In the genomic region with DNA sequence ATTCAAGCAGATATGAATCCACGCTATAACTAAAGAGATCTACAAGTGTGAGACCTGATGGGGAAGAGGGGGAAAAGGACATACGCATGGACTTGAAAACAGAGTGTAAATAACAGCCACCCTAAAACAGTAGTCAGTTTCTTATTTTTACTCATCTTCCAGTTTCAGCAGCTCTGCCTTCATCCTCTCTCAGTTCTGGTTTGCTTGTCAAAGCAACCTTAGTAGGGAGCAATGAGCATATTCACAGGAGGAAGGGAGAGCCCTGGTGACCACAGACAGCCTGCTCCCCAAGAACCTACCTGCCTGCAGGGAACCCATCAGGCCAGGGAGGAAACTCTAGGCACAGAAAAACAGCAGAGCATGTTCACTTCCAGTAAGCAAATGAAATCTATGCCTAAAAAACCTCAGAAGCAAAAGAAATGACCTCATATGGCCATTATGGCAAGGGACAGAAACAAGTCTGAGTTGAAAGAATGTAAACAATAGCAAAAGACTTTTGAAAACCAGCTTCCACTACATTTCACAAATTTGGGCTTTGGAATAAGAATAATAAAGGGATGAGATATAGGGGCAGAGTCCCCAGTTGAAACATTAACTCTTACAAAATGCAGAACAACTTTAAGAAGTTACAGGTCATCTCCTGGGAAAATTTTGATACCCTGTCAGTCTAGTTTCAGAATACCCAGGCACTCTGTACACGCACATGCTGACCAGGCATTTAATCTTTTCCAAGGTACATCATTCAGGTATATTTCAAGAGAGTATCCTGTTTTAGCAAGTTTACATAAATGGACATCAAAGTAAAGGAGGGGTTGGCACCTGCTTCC, we compare ENCODE assay signal across 10 cellular contexts.
DNase-seq lines count a peak whose midpoint lies in the region; ATAC-seq and TF ChIP-seq lines count a peak whose summit lies in the region.
"Had no signal": no experiment of that assay in that cellular context is flagged by ENCODE, and none has a peak within 500 bp of the region (broad histone marks: within the 10 kb centered on the region; RNA-seq: fewer than 3 reads in every experiment).

No MANE protein-coding gene starts in this region.

- H3K4me2 ChIP-seq in GM23338: no peak overlapping the region
- no peak overlapping the region for H3K4me2 ChIP-seq in mesenchymal stem cell (ENCODE audit: low read length, poor library complexity, severe bottlenecking)

- H3K4me3 Mint-ChIP-seq in GM23338: no peak overlapping the region
- H3K4me3 Mint-ChIP-seq: activated CD8-positive, alpha-beta T cell treated with anti-CD3 and anti-CD28 coated beads for 36 hours had no signal

- no peak overlapping the region for H3K9ac ChIP-seq in mesenchymal stem cell (ENCODE audit: low read length)

- no peaks in the 10 kb centered on the region; the same call in 1 of the 2 replicates for H3K79me2 ChIP-seq in GM23338 (replicated peaks; ENCODE audit: insufficient read depth)

- H2AFZ ChIP-seq in GM23338 (no peak overlapping the region), mesenchymal stem cell (ENCODE audit: low read depth, low read length) (no peak overlapping the region)

- no peak overlapping the region for H4K91ac ChIP-seq in mesenchymal stem cell (ENCODE audit: low read length)

- H3K4me1 ChIP-seq in GM23338 (ENCODE audit: insufficient read depth) (peaks cover 8% of the 10 kb centered on the region), mesenchymal stem cell (ENCODE audit: control insufficient read depth, insufficient read depth, low read depth, low read length) (peaks cover 2% of the 10 kb centered on the region)

- H3K14ac ChIP-seq in mesenchymal stem cell (ENCODE audit: low read length in 2 of 2): no peak overlapping the region

- no peaks in the 10 kb centered on the region for H3K79me1 ChIP-seq in mesenchymal stem cell (replicated peaks; ENCODE audit: low read length, poor library complexity, severe bottlenecking)

- no peak overlapping the region for H3K23ac ChIP-seq in mesenchymal stem cell (ENCODE audit: low read length in 2 of 2)

- no peak overlapping the region for H3K4me3 ChIP-seq in GM23338
- H3K4me3 ChIP-seq in mesenchymal stem cell (ENCODE audit: insufficient read depth in 1 of 2, low read depth in 1 of 2, low read length in 2 of 2): no peak overlapping the region
- H3K4me3 ChIP-seq: esophagus squamous epithelium had no signal

- no peak overlapping the region for H4K8ac ChIP-seq in mesenchymal stem cell (ENCODE audit: low read length)

- peaks cover 15% of the 10 kb centered on the region for H3K4me1 Mint-ChIP-seq in GM23338

- no peaks in the 10 kb centered on the region for H3K27me3 Mint-ChIP-seq in GM23338 (ENCODE audit: insufficient read depth, low read depth, poor library complexity)

- H2BK5ac ChIP-seq in mesenchymal stem cell (ENCODE audit: low read depth, low read length, poor library complexity, severe bottlenecking): no peak overlapping the region

- H3K36me3 ChIP-seq in GM23338 (ENCODE audit: insufficient read depth) (no peaks in the 10 kb centered on the region), mesenchymal stem cell (ENCODE audit: control insufficient read depth in 1 of 2, insufficient read depth in 2 of 2, low read depth in 1 of 2, low read length in 2 of 2) (no peaks in the 10 kb centered on the region)

- H2BK120ac ChIP-seq in mesenchymal stem cell (ENCODE audit: low read depth, low read length): no peak overlapping the region

- no peaks in the 10 kb centered on the region for H4K20me1 ChIP-seq in GM23338 (replicated peaks; ENCODE audit: insufficient read depth)

- no peak overlapping the region for H3K4ac ChIP-seq in mesenchymal stem cell (ENCODE audit: low read depth in 1 of 2, low read length in 2 of 2)

- H2AK5ac ChIP-seq in mesenchymal stem cell (ENCODE audit: low read length, severe bottlenecking): no peak overlapping the region

- no peak overlapping the region for H2BK12ac ChIP-seq in mesenchymal stem cell (ENCODE audit: low read length in 2 of 2)

- no peak overlapping the region for H2BK15ac ChIP-seq in mesenchymal stem cell (ENCODE audit: low read depth, poor library complexity, severe bottlenecking)

- ATAC-seq in GM18873 (IDR thresholded peaks at IDR 0.05; ENCODE audit: low FRiP score, unreplicated experiment) (peak; percentile 73), GM23338 (peak; percentile 77), HG03521 (IDR thresholded peaks at IDR 0.05; ENCODE audit: unreplicated experiment) (peak; percentile 53), GM19467 (IDR thresholded peaks at IDR 0.05; ENCODE audit: unreplicated experiment) (no peak)
- ATAC-seq: activated CD8-positive, alpha-beta T cell treated with anti-CD3 and anti-CD28 coated beads for 36 hours had no signal

- H3K27ac ChIP-seq in GM23338 (ENCODE audit: low read depth) (no peak overlapping the region), mesenchymal stem cell (ENCODE audit: low read length, poor library complexity, severe bottlenecking) (no peak overlapping the region), caudate nucleus (ENCODE audit: low read depth, low read length) (no peak overlapping the region)
- H3K27ac ChIP-seq: esophagus squamous epithelium had no signal

- no peak overlapping the region for H3K18ac ChIP-seq in mesenchymal stem cell (ENCODE audit: low read depth in 1 of 2, low read length in 2 of 2)

- DNase-seq in GM23338 (ENCODE audit: low spot score) (no peak), mesenchymal stem cell (peak; percentile 32), caudate nucleus (lab: John Stamatoyannopoulos, UW) (no peak)
- no peak for DNase-seq in central memory CD4-positive, alpha-beta T cell
- DNase-seq: activated CD8-positive, alpha-beta T cell treated with anti-CD3 and anti-CD28 coated beads for 36 hours; anterior cingulate cortex; esophagus squamous epithelium had no signal

- WGBS in mesenchymal stem cell: no CpG with 5 or more reads among the region's 3 CpGs

- no peaks in the 10 kb centered on the region for H3K9me3 Mint-ChIP-seq in GM23338
- H3K9me3 Mint-ChIP-seq: activated CD8-positive, alpha-beta T cell treated with anti-CD3 and anti-CD28 coated beads for 36 hours had no signal

- no peaks in the 10 kb centered on the region for H3F3A ChIP-seq in GM23338 (replicated peaks; ENCODE audit: low read depth)

- no peaks in the 10 kb centered on the region for H3K9me2 ChIP-seq in GM23338 (ENCODE audit: insufficient read depth)

- peak overlapping the region; percentile 70 for H3K27ac Mint-ChIP-seq in GM23338
- H3K27ac Mint-ChIP-seq: activated CD8-positive, alpha-beta T cell treated with anti-CD3 and anti-CD28 coated beads for 36 hours had no signal

- TF ChIP-seq CTCF in GM23338 (conservative IDR thresholded peaks at IDR 0.05; ENCODE audit: low read depth in 2 of 2): no peak

- H3K27me3 ChIP-seq in GM23338 (ENCODE audit: insufficient read depth): no peaks in the 10 kb centered on the region
- no peaks in the 10 kb centered on the region for H3K27me3 ChIP-seq in mesenchymal stem cell (ENCODE audit: control insufficient read depth in 1 of 2, insufficient read depth in 1 of 2, low read length in 2 of 2)
- H3K27me3 ChIP-seq: esophagus squamous epithelium had no signal

- H3K36me3 Mint-ChIP-seq in GM23338 (ENCODE audit: low read depth): peaks cover 6% of the 10 kb centered on the region; the same call in 2 of the 3 replicates

- no peaks in the 10 kb centered on the region for H3K9me3 ChIP-seq in mesenchymal stem cell (ENCODE audit: control insufficient read depth, low read length)
- H3K9me3 ChIP-seq: esophagus squamous epithelium had no signal

TF ChIP-seq in GM23338, 12 proteins besides CTCF, POLR2A, EP300 and RAD21 (continues in another document):
- TF ChIP-seq, protein P1, sequence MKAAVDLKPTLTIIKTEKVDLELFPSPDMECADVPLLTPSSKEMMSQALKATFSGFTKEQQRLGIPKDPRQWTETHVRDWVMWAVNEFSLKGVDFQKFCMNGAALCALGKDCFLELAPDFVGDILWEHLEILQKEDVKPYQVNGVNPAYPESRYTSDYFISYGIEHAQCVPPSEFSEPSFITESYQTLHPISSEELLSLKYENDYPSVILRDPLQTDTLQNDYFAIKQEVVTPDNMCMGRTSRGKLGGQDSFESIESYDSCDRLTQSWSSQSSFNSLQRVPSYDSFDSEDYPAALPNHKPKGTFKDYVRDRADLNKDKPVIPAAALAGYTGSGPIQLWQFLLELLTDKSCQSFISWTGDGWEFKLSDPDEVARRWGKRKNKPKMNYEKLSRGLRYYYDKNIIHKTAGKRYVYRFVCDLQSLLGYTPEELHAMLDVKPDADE (IDR thresholded peaks at IDR 0.05): no peak
- TF ChIP-seq ZNF331 (CRISPR knock-in tag; IDR thresholded peaks at IDR 0.05; ENCODE audit: low read depth): no peak
- TF ChIP-seq ZNF114 (CRISPR knock-in tag; IDR thresholded peaks at IDR 0.05): no peak
- TF ChIP-seq, protein P2, sequence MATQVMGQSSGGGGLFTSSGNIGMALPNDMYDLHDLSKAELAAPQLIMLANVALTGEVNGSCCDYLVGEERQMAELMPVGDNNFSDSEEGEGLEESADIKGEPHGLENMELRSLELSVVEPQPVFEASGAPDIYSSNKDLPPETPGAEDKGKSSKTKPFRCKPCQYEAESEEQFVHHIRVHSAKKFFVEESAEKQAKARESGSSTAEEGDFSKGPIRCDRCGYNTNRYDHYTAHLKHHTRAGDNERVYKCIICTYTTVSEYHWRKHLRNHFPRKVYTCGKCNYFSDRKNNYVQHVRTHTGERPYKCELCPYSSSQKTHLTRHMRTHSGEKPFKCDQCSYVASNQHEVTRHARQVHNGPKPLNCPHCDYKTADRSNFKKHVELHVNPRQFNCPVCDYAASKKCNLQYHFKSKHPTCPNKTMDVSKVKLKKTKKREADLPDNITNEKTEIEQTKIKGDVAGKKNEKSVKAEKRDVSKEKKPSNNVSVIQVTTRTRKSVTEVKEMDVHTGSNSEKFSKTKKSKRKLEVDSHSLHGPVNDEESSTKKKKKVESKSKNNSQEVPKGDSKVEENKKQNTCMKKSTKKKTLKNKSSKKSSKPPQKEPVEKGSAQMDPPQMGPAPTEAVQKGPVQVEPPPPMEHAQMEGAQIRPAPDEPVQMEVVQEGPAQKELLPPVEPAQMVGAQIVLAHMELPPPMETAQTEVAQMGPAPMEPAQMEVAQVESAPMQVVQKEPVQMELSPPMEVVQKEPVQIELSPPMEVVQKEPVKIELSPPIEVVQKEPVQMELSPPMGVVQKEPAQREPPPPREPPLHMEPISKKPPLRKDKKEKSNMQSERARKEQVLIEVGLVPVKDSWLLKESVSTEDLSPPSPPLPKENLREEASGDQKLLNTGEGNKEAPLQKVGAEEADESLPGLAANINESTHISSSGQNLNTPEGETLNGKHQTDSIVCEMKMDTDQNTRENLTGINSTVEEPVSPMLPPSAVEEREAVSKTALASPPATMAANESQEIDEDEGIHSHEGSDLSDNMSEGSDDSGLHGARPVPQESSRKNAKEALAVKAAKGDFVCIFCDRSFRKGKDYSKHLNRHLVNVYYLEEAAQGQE (IDR thresholded peaks at IDR 0.05; ENCODE audit: unreplicated experiment): no peak
- no peak for TF ChIP-seq STAT1 (IDR thresholded peaks at IDR 0.05; ENCODE audit: unreplicated experiment)
- TF ChIP-seq JUNB (IDR thresholded peaks at IDR 0.05; ENCODE audit: unreplicated experiment): no peak
- TF ChIP-seq EZH2 (IDR thresholded peaks at IDR 0.05; ENCODE audit: low read depth, unreplicated experiment): no peak
- TF ChIP-seq CREB1 (CRISPR knock-in tag; IDR thresholded peaks at IDR 0.05; ENCODE audit: low read depth): no peak
